8 cellular contexts compared by ENCODE assay signal in the genomic region with DNA sequence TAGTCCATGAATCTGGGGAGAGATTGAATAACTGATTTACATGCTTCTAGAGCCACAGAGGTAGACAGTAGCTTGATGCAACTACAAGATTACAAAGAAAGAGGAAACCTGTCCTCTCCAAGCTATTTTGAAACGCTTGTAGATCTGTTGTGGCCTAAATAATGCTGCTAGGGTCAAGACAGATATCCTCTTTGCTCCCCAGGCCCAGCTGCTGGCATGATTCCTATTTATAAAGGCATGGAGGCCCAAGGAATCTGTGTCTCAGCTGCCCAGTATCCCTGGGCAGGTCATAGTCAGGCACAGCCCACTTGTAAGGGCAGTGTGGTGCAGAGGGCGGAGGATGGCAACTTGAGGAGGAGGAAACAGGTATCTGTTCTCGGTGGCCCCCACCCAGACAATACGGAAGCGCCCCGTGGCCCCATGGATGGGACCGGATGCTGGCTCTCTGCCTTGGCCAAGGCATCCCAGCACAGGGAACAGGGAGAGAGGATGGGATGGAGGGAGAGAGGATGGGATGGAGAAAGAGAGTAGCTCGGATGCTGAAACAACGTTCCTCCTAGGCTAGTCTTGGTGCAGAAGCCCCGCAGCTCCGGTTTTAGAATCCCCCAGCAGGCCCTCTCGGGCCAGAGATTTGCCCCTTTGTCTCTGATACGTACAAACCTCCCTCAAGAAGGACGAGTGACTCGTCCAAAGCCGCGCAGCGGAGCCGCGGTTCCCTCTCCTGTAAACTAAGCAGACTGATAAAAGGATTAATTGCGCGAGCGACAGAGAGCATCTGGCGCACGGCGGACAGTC. TPM values are rescaled to one million over a fixed set of nuclear protein-coding genes. Genes with fewer than 3 reads are reported as not detected.
A peak's percentile ranks its signal among the peaks of the same experiment; 100 is the strongest.
DNase-seq lines count a peak whose midpoint lies in the region; ATAC-seq, FAIRE-seq and TF ChIP-seq lines count a peak whose summit lies in the region.

No MANE protein-coding gene starts in this region.

- H4K20me1 ChIP-seq in keratinocyte (ENCODE audit: control insufficient read depth, extremely low read depth, insufficient read depth, low read length), result no peaks in the 10 kb centered on the region

- peak overlapping the region; percentile 31 to 57 for H3K4me3 ChIP-seq in body of pancreas
- peak overlapping the region; percentile 66 to 88 (median 67) for H3K4me3 ChIP-seq in keratinocyte (ENCODE audit: control insufficient read depth in 2 of 3, extremely low read depth in 1 of 3, insufficient read depth in 2 of 3, low read depth in 1 of 3, low read length in 3 of 3)

- H3K9me3 ChIP-seq in body of pancreas (no peaks in the 10 kb centered on the region), keratinocyte (ENCODE audit: control insufficient read depth, low read depth, low read length) (no peaks in the 10 kb centered on the region)

- H3K79me2 ChIP-seq in keratinocyte (ENCODE audit: control insufficient read depth, insufficient read depth, low read length), result peaks cover 9% of the 10 kb centered on the region

- WGBS in body of pancreas, 2 donors, result 13 to 18% methylated on average over 25 to 26 of the region's 26 CpGs

- dilution Hi-C loops in keratinocyte (cut with MboI; ENCODE audit: extremely low pct_ligation_motif_present, low sequenced_read_pairs), result no loop called here

- H3K27ac ChIP-seq in body of pancreas, result peak overlapping the region; percentile 25 to 96 (median 90)
- H3K27ac ChIP-seq in keratinocyte (ENCODE audit: control insufficient read depth, insufficient read depth, low read length), result peak overlapping the region; percentile 59

- H3K27me3 ChIP-seq in body of pancreas, result no peaks in the 10 kb centered on the region
- H3K27me3 ChIP-seq in keratinocyte (ENCODE audit: control insufficient read depth, extremely low read depth, insufficient read depth, low read length), result no peaks in the 10 kb centered on the region

- no peak for FAIRE-seq in keratinocyte (lab: Jason Lieb, UNC)

- TF ChIP-seq CTCF in body of pancreas (IDR thresholded peaks at IDR 0.05), result no peak
- no peak for TF ChIP-seq CTCF in keratinocyte (optimal IDR thresholded peaks at IDR 0.05 in 1 of 3, IDR thresholded peaks at IDR 0.05 in 1 of 3, conservative IDR thresholded peaks at IDR 0.05 in 1 of 3; ENCODE audit: extremely low read depth in 1 of 3, insufficient read depth in 2 of 3, low read length in 3 of 3)

- H2AFZ ChIP-seq in keratinocyte (ENCODE audit: control insufficient read depth, low read length), result peak overlapping the region; percentile 95

- ATAC-seq in HG02938 (IDR thresholded peaks at IDR 0.05; ENCODE audit: unreplicated experiment) (peak; percentile 21), body of pancreas (peak; percentile 4)

- peak overlapping the region; percentile 96 for H3K4me2 ChIP-seq in keratinocyte (ENCODE audit: control insufficient read depth, extremely low read depth, insufficient read depth, low read depth, low read length)

- H3K9ac ChIP-seq in keratinocyte (ENCODE audit: control insufficient read depth, extremely low read depth, insufficient read depth, low read length), result peak overlapping the region; percentile 81

- H3K4me1 ChIP-seq in body of pancreas (peaks cover 18% of the 10 kb centered on the region), keratinocyte (ENCODE audit: control insufficient read depth, extremely low read depth, insufficient read depth, low read length) (peaks cover 14% of the 10 kb centered on the region)

- intact Hi-C loops in body of pancreas (cut with DNase I), result no loop called here

- no peak for TF ChIP-seq POLR2A in body of pancreas (IDR thresholded peaks at IDR 0.05)

- H3K36me3 ChIP-seq in body of pancreas (replicated peaks in 1 of 2; ENCODE audit: insufficient read depth in 1 of 2, low read depth in 2 of 2), result no peaks in the 10 kb centered on the region
- no peaks in the 10 kb centered on the region for H3K36me3 ChIP-seq in keratinocyte (ENCODE audit: control insufficient read depth in 2 of 2, extremely low read depth in 1 of 2, insufficient read depth in 2 of 2, low read length in 2 of 2)

- H3K9me1 ChIP-seq in keratinocyte (ENCODE audit: control insufficient read depth, extremely low read depth, insufficient read depth, low read length), result no peaks in the 10 kb centered on the region

- DNase-seq in activated T-cell treated with anti-CD3 and anti-CD28 coated beads for 1 hour (ENCODE audit: low read depth), result peak; percentile 16
- no peak for DNase-seq in activated T-cell treated with anti-CD3 and anti-CD28 coated beads, Interleukin-2, amount 50 U/mL, for 1 hour
- peak; percentile 56 for DNase-seq in SK-N-DZ (ENCODE audit: low spot score)
- DNase-seq in body of pancreas, result peak in 3 of 4 donors; percentile 22 to 34 (median 29)
- DNase-seq in keratinocyte (ENCODE audit: low read depth, low spot score), result no peak
- peak; percentile 16 for DNase-seq in stimulated activated CD4-positive, alpha-beta T cell treated with anti-CD3 and anti-CD28 coated beads, Interleukin-4, amount 100 ng/mL, for 24 hours
- no peak for DNase-seq in middle frontal gyrus (ENCODE audit: extremely low spot score, low spot score)

RNA-seq across cellular contexts. Expression of a gene that starts 0.8 kb away (rescaled TPM):
- 47.1 and 57.1 TPM in 2 replicates for polyA plus RNA-seq in SK-N-DZ (2014; cell fraction: cytosol; rRNA removed)
- 35.9 and 39.6 TPM in 2 replicates for polyA plus RNA-seq in SK-N-DZ (2014; cell fraction: nucleus; rRNA removed)
- total RNA-seq in body of pancreas, result 10 to 100 TPM in 1 of 2 donors, under 1 TPM in 1; 0.99 to 21.5 TPM
- 19.6 to 29.5 TPM (median 20.3 TPM) in 3 replicates for polyA plus RNA-seq in keratinocyte
- polyA plus RNA-seq in keratinocyte (2011; ENCODE audit: low read depth), result 44.6 TPM
- 19.7 and 34.7 TPM in 2 replicates for polyA plus RNA-seq in keratinocyte (2011; cell fraction: cytosol; rRNA removed)
- polyA plus RNA-seq in keratinocyte (2011; cell fraction: nucleus; rRNA removed), result 5.9 and 11.1 TPM in 2 replicates
- 27.6 and 29.7 TPM in 2 replicates for polyA plus RNA-seq in keratinocyte (2012; ENCODE audit: low replicate concordance)
- 1.6 to 3.2 TPM (median 1.7 TPM) in 3 replicates for polyA minus RNA-seq in keratinocyte
- polyA minus RNA-seq in keratinocyte (2011; cell fraction: cytosol; rRNA and poly(A)+ RNA removed), result 6.7 TPM
- 1.9 and 2.2 TPM in 2 replicates for polyA minus RNA-seq in keratinocyte (2011; cell fraction: nucleus; rRNA and poly(A)+ RNA removed)

RNA-seq across cellular contexts. Expression of a gene that starts 50.5 kb away (rescaled TPM):
- polyA plus RNA-seq in SK-N-DZ (2014; cell fraction: cytosol; rRNA removed), result 4.0 TPM in 2 replicates
- 2.9 and 3.0 TPM in 2 replicates for polyA plus RNA-seq in SK-N-DZ (2014; cell fraction: nucleus; rRNA removed)
- 10 to 100 TPM; 32.3 to 64.1 TPM for total RNA-seq in body of pancreas
- 31.6 to 68.4 TPM (median 67.9 TPM) in 3 replicates for polyA plus RNA-seq in keratinocyte
- polyA plus RNA-seq in keratinocyte (2011; ENCODE audit: low read depth), result 27.3 TPM
- 34.7 and 72.0 TPM in 2 replicates for polyA plus RNA-seq in keratinocyte (2011; cell fraction: cytosol; rRNA removed)
- polyA plus RNA-seq in keratinocyte (2011; cell fraction: nucleus; rRNA removed), result 71.0 and 79.8 TPM in 2 replicates
- polyA plus RNA-seq in keratinocyte (2012; ENCODE audit: low replicate concordance), result 29.7 and 44.1 TPM in 2 replicates
- polyA minus RNA-seq in keratinocyte, result 57.1 to 113 TPM (median 102 TPM) in 3 replicates
- 39.9 TPM for polyA minus RNA-seq in keratinocyte (2011; cell fraction: cytosol; rRNA and poly(A)+ RNA removed)
- 51.5 and 173 TPM in 2 replicates for polyA minus RNA-seq in keratinocyte (2011; cell fraction: nucleus; rRNA and poly(A)+ RNA removed)

Comparison
In these comparisons a context has a peak if more than half of its experiments do, and no peak if none do; other contexts are left out.
1. DNase-seq: peak in activated T-cell treated with anti-CD3 and anti-CD28 coated beads for 1 hour (single experiment), SK-N-DZ (single experiment), body of pancreas (3 of 4) and stimulated activated CD4-positive, alpha-beta T cell treated with anti-CD3 and anti-CD28 coated beads, Interleukin-4, amount 100 ng/mL, for 24 hours (single experiment); none in activated T-cell treated with anti-CD3 and anti-CD28 coated beads, Interleukin-2, amount 50 U/mL, for 1 hour (single experiment), keratinocyte (single experiment) and middle frontal gyrus (single experiment).